19 cellular contexts compared by ENCODE assay signal in genomic region chr18:8050616-8051314, GRCh38.
A peak's percentile ranks its signal among the peaks of the same experiment; 100 is the strongest.
DNase-seq lines count a peak whose midpoint lies in the region; ATAC-seq and TF ChIP-seq lines count a peak whose summit lies in the region.
"Had no signal": no experiment of that assay in that cellular context is flagged by ENCODE, and none has a peak within 500 bp of the region (broad histone marks: within the 10 kb centered on the region; RNA-seq: fewer than 3 reads in every experiment).

No MANE protein-coding gene starts in this region.

- H3K4me2 ChIP-seq in Loucy (ENCODE audit: low read depth, low read length, poor library complexity, severe bottlenecking): peak overlapping the region; percentile 19
- no peak overlapping the region for H3K4me2 ChIP-seq in PC-3 (ENCODE audit: low read length)

- ATAC-seq in activated T-cell treated with anti-CD3 and anti-CD28 coated beads, Interleukin-2, amount 50 U/mL, for 72 hours (replicated peaks in 1 of 2): peak in 1 of 2 donors; percentile 17
- ATAC-seq in stimulated activated memory B cell treated with anti-CD40 and anti-IgM and Interleukin-4, amounts not matched to agents 10 μg/mL and 1 μg/mL and 100 μg/mL, for 72 hours: no peak
- no peak for ATAC-seq in PC-3

- no peaks in the 10 kb centered on the region for H3K9me3 ChIP-seq in Loucy (ENCODE audit: insufficient read depth, low read depth, low read length)
- H3K9me3 ChIP-seq in thyroid gland: no peaks in the 10 kb centered on the region
- H3K9me3 ChIP-seq in PC-3 (ENCODE audit: low read length): no peaks in the 10 kb centered on the region
- H3K9me3 ChIP-seq: MG63 had no signal

- H3K4me1 ChIP-seq in Loucy (ENCODE audit: insufficient read depth, low read length, poor library complexity, severe bottlenecking) (peaks cover 5% of the 10 kb centered on the region), thyroid gland (peaks cover 15 to 24% of the 10 kb centered on the region in 2 donors), PC-3 (ENCODE audit: insufficient read depth, low read length) (peaks cover 13% of the 10 kb centered on the region)

- H3K4me3 ChIP-seq in Loucy (ENCODE audit: low read length, poor library complexity, severe bottlenecking): no peak overlapping the region
- no peak overlapping the region for H3K4me3 ChIP-seq in thyroid gland (replicated peaks in 1 of 3)
- H3K4me3 ChIP-seq in dorsolateral prefrontal cortex: no peak overlapping the region
- no peak overlapping the region for H3K4me3 ChIP-seq in PC-3 (ENCODE audit: low read length)
- H3K4me3 ChIP-seq: MG63 had no signal

- peaks cover under 1% of the 10 kb centered on the region for H3K4me1 Mint-ChIP-seq in activated T-cell treated with anti-CD3 and anti-CD28 coated beads, Interleukin-2, amount 50 U/mL, for 72 hours (ENCODE audit: low read depth)
- no peaks in the 10 kb centered on the region for H3K4me1 Mint-ChIP-seq in stimulated activated memory B cell treated with anti-CD40 and anti-IgM and Interleukin-4, amounts not matched to agents 10 μg/mL and 1 μg/mL and 100 μg/mL, for 72 hours

- WGBS in thyroid gland, 2 donors: 76 to 82% methylated on average over 5 of the region's 5 CpGs

- peak overlapping the region in 1 of 2 donors; percentile 41 for H3K4me3 Mint-ChIP-seq in activated T-cell treated with anti-CD3 and anti-CD28 coated beads, Interleukin-2, amount 50 U/mL, for 72 hours
- H3K4me3 Mint-ChIP-seq in stimulated activated memory B cell treated with anti-CD40 and anti-IgM and Interleukin-4, amounts not matched to agents 10 μg/mL and 1 μg/mL and 100 μg/mL, for 72 hours: no peak overlapping the region

- BruUV-seq in PC-3 (replicated peaks; lab: Mats Ljungman, UMichigan): no TSS peak

- DNase-seq in activated T-cell treated with anti-CD3 and anti-CD28 coated beads, Interleukin-2, amount 50 U/mL, for 72 hours: no peak
- no peak for DNase-seq in activated T-cell treated with anti-CD3 and anti-CD28 coated beads, Interleukin-2, amount 50 U/mL, for 1 hour
- peak; percentile 33 for DNase-seq in dermis blood vessel endothelial cell
- no peak for DNase-seq in thyroid gland
- no peak for DNase-seq in dorsolateral prefrontal cortex
- DNase-seq in PC-3: no peak
- DNase-seq: DMS153, EL, KG1, MG63, NCI-H1105 treated with DMSO at 0.1 percent for 48 hours, NCI-H1930, NCI-H2171, NCI-H446 treated with DMSO at 0.1 percent for 48 hours, NCI-H748 treated with DMSO at 0.1 percent for 48 hours, SHP77 had no signal

- peak overlapping the region; percentile 19 for H3K27ac Mint-ChIP-seq in activated T-cell treated with anti-CD3 and anti-CD28 coated beads, Interleukin-2, amount 50 U/mL, for 72 hours
- no peak overlapping the region for H3K27ac Mint-ChIP-seq in stimulated activated memory B cell treated with anti-CD40 and anti-IgM and Interleukin-4, amounts not matched to agents 10 μg/mL and 1 μg/mL and 100 μg/mL, for 72 hours

- TF ChIP-seq CTCF in Loucy (conservative IDR thresholded peaks at IDR 0.05; ENCODE audit: low read length) (no peak), thyroid gland (IDR thresholded peaks at IDR 0.05) (no peak), dorsolateral prefrontal cortex (IDR thresholded peaks at IDR 0.05 in 54 of 56, conservative IDR thresholded peaks at IDR 0.05 in 2 of 56; ENCODE audit: low read depth in 1 of 56, partially characterized antibody in 56 of 56) (no peak), PC-3 (conservative IDR thresholded peaks at IDR 0.05; ENCODE audit: low read depth, low read length) (no peak)

- POLR2A ChIA-PET in PC-3 (lab: Charles Lee; ENCODE audit: unreplicated experiment): no interaction called here

- intact Hi-C loops in thyroid gland (cut with DNase I): no loop called here
- intact Hi-C loops in dorsolateral prefrontal cortex (cut with DNase I): no loop called here
- intact Hi-C loops in PC-3 (cut with micrococcal nuclease): loop anchor here (10.0 kb wide), 1 partner anchor 256 kb away; no protein-coding TSS in a partner anchor

- CTCF ChIA-PET in PC-3 (lab: Charles Lee): no interaction called here

- H3K79me2 ChIP-seq in Loucy (ENCODE audit: insufficient read depth, low read length) (no peaks in the 10 kb centered on the region), PC-3 (ENCODE audit: low read length) (no peaks in the 10 kb centered on the region)

- H3K27ac ChIP-seq in thyroid gland: no peak overlapping the region
- no peak overlapping the region for H3K27ac ChIP-seq in dorsolateral prefrontal cortex
- no peak overlapping the region for H3K27ac ChIP-seq in PC-3 (ENCODE audit: low read length)
- H3K27ac ChIP-seq: HL-60 had no signal

- no peak overlapping the region for H2AFZ ChIP-seq in Loucy (ENCODE audit: low read length)
- no peak overlapping the region for H2AFZ ChIP-seq in PC-3 (ENCODE audit: low read length)

- H3K36me3 ChIP-seq in Loucy (ENCODE audit: insufficient read depth, low read length): no peaks in the 10 kb centered on the region
- H3K36me3 ChIP-seq in thyroid gland: no peaks in the 10 kb centered on the region
- no peaks in the 10 kb centered on the region for H3K36me3 ChIP-seq in PC-3 (ENCODE audit: low read depth, low read length)
- H3K36me3 ChIP-seq: MG63 had no signal

- no peaks in the 10 kb centered on the region for H3K36me3 Mint-ChIP-seq in activated T-cell treated with anti-CD3 and anti-CD28 coated beads, Interleukin-2, amount 50 U/mL, for 72 hours (ENCODE audit: insufficient read depth in 2 of 2)
- no peaks in the 10 kb centered on the region for H3K36me3 Mint-ChIP-seq in stimulated activated memory B cell treated with anti-CD40 and anti-IgM and Interleukin-4, amounts not matched to agents 10 μg/mL and 1 μg/mL and 100 μg/mL, for 72 hours

- H3K9ac ChIP-seq in Loucy (ENCODE audit: low read depth, low read length, poor library complexity, severe bottlenecking): no peak overlapping the region
- no peak overlapping the region for H3K9ac ChIP-seq in PC-3 (ENCODE audit: low read length)

- H3K9me3 Mint-ChIP-seq in activated T-cell treated with anti-CD3 and anti-CD28 coated beads, Interleukin-2, amount 50 U/mL, for 72 hours: no peaks in the 10 kb centered on the region
- H3K9me3 Mint-ChIP-seq in stimulated activated memory B cell treated with anti-CD40 and anti-IgM and Interleukin-4, amounts not matched to agents 10 μg/mL and 1 μg/mL and 100 μg/mL, for 72 hours: no peaks in the 10 kb centered on the region

- TF ChIP-seq POLR2A in thyroid gland (IDR thresholded peaks at IDR 0.05): no peak

- H3K9me2 ChIP-seq in Loucy (replicated peaks; ENCODE audit: low read depth, low read length): no peaks in the 10 kb centered on the region
- no peaks in the 10 kb centered on the region for H3K9me2 ChIP-seq in PC-3 (replicated peaks; ENCODE audit: low read length)

- H3K27me3 ChIP-seq in Loucy (ENCODE audit: insufficient read depth, low read length, poor library complexity, severe bottlenecking) (peaks cover 20% of the 10 kb centered on the region), thyroid gland (no peaks in the 10 kb centered on the region), dorsolateral prefrontal cortex (no peaks in the 10 kb centered on the region), PC-3 (ENCODE audit: low read length) (no peaks in the 10 kb centered on the region)
- H3K27me3 ChIP-seq: MG63 had no signal

- no peaks in the 10 kb centered on the region for H3K27me3 Mint-ChIP-seq in activated T-cell treated with anti-CD3 and anti-CD28 coated beads, Interleukin-2, amount 50 U/mL, for 72 hours (ENCODE audit: low read depth)
- H3K27me3 Mint-ChIP-seq in stimulated activated memory B cell treated with anti-CD40 and anti-IgM and Interleukin-4, amounts not matched to agents 10 μg/mL and 1 μg/mL and 100 μg/mL, for 72 hours: no peaks in the 10 kb centered on the region

- H4K20me1 ChIP-seq in Loucy (ENCODE audit: insufficient read depth, low read length, poor library complexity, severe bottlenecking): no peaks in the 10 kb centered on the region
- no peaks in the 10 kb centered on the region for H4K20me1 ChIP-seq in PC-3 (ENCODE audit: low read length)

- H3F3A ChIP-seq in Loucy (ENCODE audit: low read depth): no peaks in the 10 kb centered on the region
- no peaks in the 10 kb centered on the region for H3F3A ChIP-seq in PC-3 (ENCODE audit: low read length, unreplicated experiment)
